Comparison of ENCODE assay signal across 11 cellular contexts in genomic region chr2:216195565-216195978, GRCh38.
DNase-seq lines count a peak whose midpoint lies in the region; ATAC-seq lines count a peak whose summit lies in the region.
"Had no signal": no experiment of that assay in that cellular context is flagged by ENCODE, and none has a peak within 500 bp of the region (broad histone marks: within the 10 kb centered on the region; RNA-seq: fewer than 3 reads in every experiment).

No MANE protein-coding gene starts in this region.

- H3K4me3 ChIP-seq in skeletal muscle satellite cell (ENCODE audit: low read length): no peak overlapping the region

- H3K27me3 ChIP-seq in skeletal muscle satellite cell (ENCODE audit: control insufficient read depth, insufficient read depth, low read length): no peaks in the 10 kb centered on the region
- H3K27me3 ChIP-seq: BE2C had no signal

- H3K36me3 Mint-ChIP-seq in activated CD8-positive, alpha-beta memory T cell treated with anti-CD3 and anti-CD28 coated beads, Interleukin-2, amount 10 ng/mL, durations not matched to agents 7 days and 5 days: peaks cover 78% of the 10 kb centered on the region
- peaks cover 9% of the 10 kb centered on the region for H3K36me3 Mint-ChIP-seq in T-helper 17 cell (ENCODE audit: low read depth)

- no peak overlapping the region for H3K4me3 Mint-ChIP-seq in activated CD8-positive, alpha-beta memory T cell treated with anti-CD3 and anti-CD28 coated beads, Interleukin-2, amount 10 ng/mL, durations not matched to agents 7 days and 5 days
- peak overlapping the region; percentile 12 for H3K4me3 Mint-ChIP-seq in T-helper 17 cell

- ATAC-seq in activated CD8-positive, alpha-beta memory T cell treated with anti-CD3 and anti-CD28 coated beads, Interleukin-2, amount 10 ng/mL, durations not matched to agents 7 days and 5 days: peak; percentile 36
- ATAC-seq in T-helper 17 cell: no peak
- no peak for ATAC-seq in GM18498 (IDR thresholded peaks at IDR 0.05; ENCODE audit: unreplicated experiment)
- ATAC-seq: left colon, Right ventricle myocardium inferior had no signal

- H3K27ac Mint-ChIP-seq in activated CD8-positive, alpha-beta memory T cell treated with anti-CD3 and anti-CD28 coated beads, Interleukin-2, amount 10 ng/mL, durations not matched to agents 7 days and 5 days: peak overlapping the region; percentile 71
- peak overlapping the region; percentile 76 for H3K27ac Mint-ChIP-seq in T-helper 17 cell

- H3K9me3 Mint-ChIP-seq in activated CD8-positive, alpha-beta memory T cell treated with anti-CD3 and anti-CD28 coated beads, Interleukin-2, amount 10 ng/mL, durations not matched to agents 7 days and 5 days (ENCODE audit: low read depth): no peaks in the 10 kb centered on the region

- no peak overlapping the region for H3K9ac ChIP-seq in skeletal muscle satellite cell (ENCODE audit: low read depth, low read length)

- no peaks in the 10 kb centered on the region for H3K9me3 ChIP-seq in T-helper 17 cell (ENCODE audit: control insufficient read depth, low read length, poor library complexity, severe bottlenecking)
- H3K9me3 ChIP-seq in skeletal muscle satellite cell (replicated peaks; ENCODE audit: low read length): no peaks in the 10 kb centered on the region
- H3K9me3 ChIP-seq: BE2C had no signal

- CTCF ChIA-PET in activated CD8-positive, alpha-beta memory T cell treated with anti-CD3 and anti-CD28 coated beads, Interleukin-2, amount 10 ng/mL, durations not matched to agents 7 days and 5 days (lab: Charles Lee): interaction anchor here (1.0 to 1.3 kb wide), 2 partner anchors 11 to 53 kb away, joined by 3 read pairs; no protein-coding TSS in a partner anchor

- peak overlapping the region; percentile 27 for H3K4me2 ChIP-seq in skeletal muscle satellite cell (ENCODE audit: low read length)

- no peak for DNase-seq in activated CD8-positive, alpha-beta memory T cell treated with anti-CD3 and anti-CD28 coated beads, Interleukin-2, amount 10 ng/mL, durations not matched to agents 7 days and 5 days
- DNase-seq in activated CD8-positive, alpha-beta memory T cell treated with anti-CD3 and anti-CD28 coated beads for 24 hours: no peak
- no peak for DNase-seq in T-helper 17 cell
- peak; percentile 21 for DNase-seq in dermis blood vessel endothelial cell
- DNase-seq in HuH-7 (ENCODE audit: low spot score): no peak
- DNase-seq in NOMO-1 treated with DMSO at 0.1 percent for 48 hours (lab: John Stamatoyannopoulos, UW; ENCODE audit: unreplicated experiment): no peak
- DNase-seq: BE2C, left colon had no signal

- H3K36me3 ChIP-seq in skeletal muscle satellite cell (ENCODE audit: insufficient read depth, low read length): peaks cover 69% of the 10 kb centered on the region

- peaks cover 13% of the 10 kb centered on the region for H3K4me1 ChIP-seq in skeletal muscle satellite cell (ENCODE audit: control insufficient read depth, insufficient read depth, low read length)

- peaks cover 39% of the 10 kb centered on the region for H3K4me1 Mint-ChIP-seq in activated CD8-positive, alpha-beta memory T cell treated with anti-CD3 and anti-CD28 coated beads, Interleukin-2, amount 10 ng/mL, durations not matched to agents 7 days and 5 days
- peaks cover 10% of the 10 kb centered on the region for H3K4me1 Mint-ChIP-seq in T-helper 17 cell

- no peaks in the 10 kb centered on the region for H3K27me3 Mint-ChIP-seq in activated CD8-positive, alpha-beta memory T cell treated with anti-CD3 and anti-CD28 coated beads, Interleukin-2, amount 10 ng/mL, durations not matched to agents 7 days and 5 days
- H3K27me3 Mint-ChIP-seq in T-helper 17 cell: no peaks in the 10 kb centered on the region
